Comparison of ENCODE assay signal across 1 cellular context in the genomic region with DNA sequence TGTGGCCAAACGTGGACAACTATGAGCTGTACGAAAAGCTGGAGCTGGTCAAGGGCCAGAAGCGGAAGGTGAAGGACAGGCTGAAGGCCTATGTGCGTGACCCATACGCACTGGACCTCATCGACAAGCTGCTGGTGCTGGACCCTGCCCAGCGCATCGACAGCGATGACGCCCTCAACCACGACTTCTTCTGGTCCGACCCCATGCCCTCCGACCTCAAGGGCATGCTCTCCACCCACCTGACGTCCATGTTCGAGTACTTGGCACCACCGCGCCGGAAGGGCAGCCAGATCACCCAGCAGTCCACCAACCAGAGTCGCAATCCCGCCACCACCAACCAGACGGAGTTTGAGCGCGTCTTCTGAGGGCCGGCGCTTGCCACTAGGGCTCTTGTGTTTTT.
TF ChIP-seq lines count a peak whose summit lies in the region.

No MANE protein-coding gene starts in this region.

TF ChIP-seq in H1, 55 proteins besides CTCF, POLR2A, EP300 and RAD21:
- TF ChIP-seq CBX8 (IDR thresholded peaks at IDR 0.05; ENCODE audit: borderline replicate concordance, low read depth, low read length) (no peak), SRF (IDR thresholded peaks at IDR 0.05; ENCODE audit: low read depth, low read length) (no peak), TAF7 (optimal IDR thresholded peaks at IDR 0.05; ENCODE audit: borderline replicate concordance, low read depth, low read length) (no peak), HDAC2 (IDR thresholded peaks at IDR 0.05; ENCODE audit: borderline replicate concordance in 1 of 2, low read depth in 2 of 2, low read length in 2 of 2) (no peak), GTF2F1 (IDR thresholded peaks at IDR 0.05; ENCODE audit: borderline replicate concordance, low read depth, low read length) (no peak), FOSL1 (IDR thresholded peaks at IDR 0.05; ENCODE audit: insufficient read depth, low read depth, low read length) (no peak)
- TF ChIP-seq, protein P1, sequence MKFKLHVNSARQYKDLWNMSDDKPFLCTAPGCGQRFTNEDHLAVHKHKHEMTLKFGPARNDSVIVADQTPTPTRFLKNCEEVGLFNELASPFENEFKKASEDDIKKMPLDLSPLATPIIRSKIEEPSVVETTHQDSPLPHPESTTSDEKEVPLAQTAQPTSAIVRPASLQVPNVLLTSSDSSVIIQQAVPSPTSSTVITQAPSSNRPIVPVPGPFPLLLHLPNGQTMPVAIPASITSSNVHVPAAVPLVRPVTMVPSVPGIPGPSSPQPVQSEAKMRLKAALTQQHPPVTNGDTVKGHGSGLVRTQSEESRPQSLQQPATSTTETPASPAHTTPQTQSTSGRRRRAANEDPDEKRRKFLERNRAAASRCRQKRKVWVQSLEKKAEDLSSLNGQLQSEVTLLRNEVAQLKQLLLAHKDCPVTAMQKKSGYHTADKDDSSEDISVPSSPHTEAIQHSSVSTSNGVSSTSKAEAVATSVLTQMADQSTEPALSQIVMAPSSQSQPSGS (IDR thresholded peaks at IDR 0.05; ENCODE audit: low read length), result no peak
- TF ChIP-seq, protein P2, sequence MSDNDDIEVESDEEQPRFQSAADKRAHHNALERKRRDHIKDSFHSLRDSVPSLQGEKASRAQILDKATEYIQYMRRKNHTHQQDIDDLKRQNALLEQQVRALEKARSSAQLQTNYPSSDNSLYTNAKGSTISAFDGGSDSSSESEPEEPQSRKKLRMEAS (IDR thresholded peaks at IDR 0.05), result no peak
